In genomic region chr17:49404371-49404770, GRCh38 we compare ENCODE assay signal across 12 cellular contexts. TPM values are rescaled to one million over a fixed set of nuclear protein-coding genes. Genes with fewer than 3 reads are reported as not detected.
DNase-seq lines count a peak whose midpoint lies in the region; ATAC-seq, FAIRE-seq and TF ChIP-seq lines count a peak whose summit lies in the region.
"Had no signal": no experiment of that assay in that cellular context is flagged by ENCODE, and none has a peak within 500 bp of the region (broad histone marks: within the 10 kb centered on the region; RNA-seq: fewer than 3 reads in every experiment).

No MANE protein-coding gene starts in this region.

- no peak for DNase-seq in activated naive CD4-positive, alpha-beta T cell treated with anti-CD3 and anti-CD28 coated beads, Interleukin-2, amount 50 U/mL, for 72 hours (ENCODE audit: low spot score in 2 of 2)
- peak; percentile 51 for DNase-seq in activated CD8-positive, alpha-beta T cell treated with anti-CD3 and anti-CD28 coated beads for 36 hours
- DNase-seq in memory B cell (ENCODE audit: low spot score in 2 of 2) = peak; percentile 26 to 37
- DNase-seq in urothelium cell line (ENCODE audit: low spot score) = no peak
- no peak for DNase-seq in NCI-H1930 (lab: John Stamatoyannopoulos, UW)
- DNase-seq in GM23248 = no peak
- no peak for DNase-seq in anterior cingulate cortex (lab: John Stamatoyannopoulos, UW)
- DNase-seq: kidney glomerular epithelial cell, NCI-H187 treated with DMSO at 0.1 percent for 48 hours had no signal

- in situ Hi-C loops in GM23248 (cut with MboI) = no loop called here

- no peak overlapping the region for H3K27ac ChIP-seq in GM23248

- 91% methylated on average over 12 of the region's 12 CpGs for WGBS in GM23248 (ENCODE audit: low coverage in 1 of 2, low lambda C conversion rate in 2 of 2, missing lambda C conversion rate in 2 of 2), 2 experiments

- no peaks in the 10 kb centered on the region for H3K79me2 ChIP-seq in GM23248 (ENCODE audit: insufficient read depth)

- intact Hi-C loops in activated CD8-positive, alpha-beta T cell treated with anti-CD3 and anti-CD28 coated beads for 36 hours (cut with micrococcal nuclease) = no loop called here

- no peaks in the 10 kb centered on the region for H3K4me1 ChIP-seq in GM23248 (ENCODE audit: insufficient read depth)

- no peaks in the 10 kb centered on the region for H3K9me2 ChIP-seq in GM23248 (ENCODE audit: insufficient read depth)

- 0 out of 2 replicates have a peak, but pooled peaks cover 4% of the 10 kb centered on the region for H3F3A ChIP-seq in GM23248 (ENCODE audit: insufficient read depth)

- H3K27me3 Mint-ChIP-seq in activated naive CD4-positive, alpha-beta T cell treated with anti-CD3 and anti-CD28 coated beads, Interleukin-2, amount 50 U/mL, for 24 hours = no peaks in the 10 kb centered on the region
- H3K27me3 Mint-ChIP-seq in activated CD8-positive, alpha-beta T cell treated with anti-CD3 and anti-CD28 coated beads for 36 hours = no peaks in the 10 kb centered on the region
- no peaks in the 10 kb centered on the region for H3K27me3 Mint-ChIP-seq in memory B cell

- H3K9me3 Mint-ChIP-seq in activated naive CD4-positive, alpha-beta T cell treated with anti-CD3 and anti-CD28 coated beads, Interleukin-2, amount 50 U/mL, for 24 hours = no peaks in the 10 kb centered on the region
- no peaks in the 10 kb centered on the region for H3K9me3 Mint-ChIP-seq in activated naive CD4-positive, alpha-beta T cell treated with anti-CD3 and anti-CD28 coated beads, Interleukin-2, amount 50 U/mL, for 72 hours
- no peaks in the 10 kb centered on the region for H3K9me3 Mint-ChIP-seq in activated CD8-positive, alpha-beta T cell treated with anti-CD3 and anti-CD28 coated beads for 36 hours
- no peaks in the 10 kb centered on the region for H3K9me3 Mint-ChIP-seq in memory B cell
- H3K9me3 Mint-ChIP-seq: neural crest cell had no signal

- peaks cover 39% of the 10 kb centered on the region for H3K36me3 ChIP-seq in GM23248 (ENCODE audit: low read depth)

- H3K4me3 Mint-ChIP-seq in activated naive CD4-positive, alpha-beta T cell treated with anti-CD3 and anti-CD28 coated beads, Interleukin-2, amount 50 U/mL, for 24 hours = no peak overlapping the region
- no peak overlapping the region for H3K4me3 Mint-ChIP-seq in activated CD8-positive, alpha-beta T cell treated with anti-CD3 and anti-CD28 coated beads for 36 hours
- H3K4me3 Mint-ChIP-seq in memory B cell = peak overlapping the region; percentile 39

- CTCF ChIA-PET in activated CD8-positive, alpha-beta T cell treated with anti-CD3 and anti-CD28 coated beads for 36 hours (lab: Charles Lee) = no interaction called here

- H2AFZ ChIP-seq in GM23248 = no peak overlapping the region

- no peak overlapping the region for H3K9ac ChIP-seq in GM23248

- H3K9me3 ChIP-seq in GM23248 (ENCODE audit: low read depth) = no peaks in the 10 kb centered on the region

- FAIRE-seq in urothelium cell line (lab: Jason Lieb, UNC) = peak; percentile 30

- H3K27ac Mint-ChIP-seq in activated naive CD4-positive, alpha-beta T cell treated with anti-CD3 and anti-CD28 coated beads, Interleukin-2, amount 50 U/mL, for 24 hours = peak overlapping the region; percentile 12
- no peak overlapping the region for H3K27ac Mint-ChIP-seq in activated naive CD4-positive, alpha-beta T cell treated with anti-CD3 and anti-CD28 coated beads, Interleukin-2, amount 50 U/mL, for 72 hours
- H3K27ac Mint-ChIP-seq in activated CD8-positive, alpha-beta T cell treated with anti-CD3 and anti-CD28 coated beads for 36 hours = peak overlapping the region; percentile 68
- H3K27ac Mint-ChIP-seq in memory B cell = peak overlapping the region; percentile 78

- no peak for ATAC-seq in activated naive CD4-positive, alpha-beta T cell treated with anti-CD3 and anti-CD28 coated beads, Interleukin-2, amount 50 U/mL, for 72 hours
- ATAC-seq in activated CD8-positive, alpha-beta T cell treated with anti-CD3 and anti-CD28 coated beads for 36 hours = peak; percentile 43
- peak; percentile 78 for ATAC-seq in memory B cell (ENCODE audit: low read depth)

- H3K4me1 Mint-ChIP-seq in activated naive CD4-positive, alpha-beta T cell treated with anti-CD3 and anti-CD28 coated beads, Interleukin-2, amount 50 U/mL, for 24 hours = peaks cover 25% of the 10 kb centered on the region
- H3K4me1 Mint-ChIP-seq in activated CD8-positive, alpha-beta T cell treated with anti-CD3 and anti-CD28 coated beads for 36 hours (ENCODE audit: low read depth) = peaks cover 36% of the 10 kb centered on the region
- peaks cover 20% of the 10 kb centered on the region for H3K4me1 Mint-ChIP-seq in memory B cell

- no peaks in the 10 kb centered on the region for H4K20me1 ChIP-seq in GM23248 (ENCODE audit: insufficient read depth)

- no peak overlapping the region for H3K4me3 ChIP-seq in GM23248
- H3K4me3 ChIP-seq: skin epidermis had no signal

- no peak overlapping the region for H3K4me2 ChIP-seq in GM23248 (ENCODE audit: unreplicated experiment)

- POLR2A ChIA-PET in activated CD8-positive, alpha-beta T cell treated with anti-CD3 and anti-CD28 coated beads for 36 hours (lab: Charles Lee) = no interaction called here

- no peaks in the 10 kb centered on the region for H3K27me3 ChIP-seq in GM23248 (replicated peaks; ENCODE audit: insufficient read depth)

- peaks cover 13% of the 10 kb centered on the region for H3K36me3 Mint-ChIP-seq in activated naive CD4-positive, alpha-beta T cell treated with anti-CD3 and anti-CD28 coated beads, Interleukin-2, amount 50 U/mL, for 24 hours
- peaks cover 24 to 37% of the 10 kb centered on the region in 2 donors for H3K36me3 Mint-ChIP-seq in activated naive CD4-positive, alpha-beta T cell treated with anti-CD3 and anti-CD28 coated beads, Interleukin-2, amount 50 U/mL, for 72 hours
- peaks cover 67% of the 10 kb centered on the region for H3K36me3 Mint-ChIP-seq in activated CD8-positive, alpha-beta T cell treated with anti-CD3 and anti-CD28 coated beads for 36 hours (ENCODE audit: low read depth)
- H3K36me3 Mint-ChIP-seq in memory B cell = peaks cover 26% of the 10 kb centered on the region

- TF ChIP-seq CTCF in activated CD8-positive, alpha-beta T cell treated with anti-CD3 and anti-CD28 coated beads for 36 hours (IDR thresholded peaks at IDR 0.05) = no peak

RNA-seq across cellular contexts. Expression of gene PHB1, which starts 10.3 kb away (rescaled TPM):
- total RNA-seq in activated naive CD4-positive, alpha-beta T cell treated with anti-CD3 and anti-CD28 coated beads, Interleukin-2, amount 50 U/mL, for 72 hours = 100 to 1,000 TPM; 134 to 301 TPM
- 100 to 1,000 TPM; 363 to 381 TPM for total RNA-seq in activated CD8-positive, alpha-beta T cell treated with anti-CD3 and anti-CD28 coated beads for 36 hours
- total RNA-seq in GM23248 (2014; rRNA removed; shearing (Covaris generic)) = 85.4 and 107 TPM in 2 replicates
- polyA plus RNA-seq in GM23248 (2016; fragmentation: Nextera tagmentation; extraction: Ambion mirVana) = 177 and 191 TPM in 2 replicates

RNA-seq across cellular contexts. Expression of gene ZNF652, which starts 42.3 kb away (rescaled TPM):
- 1 to 10 TPM; 5.8 to 6.3 TPM for total RNA-seq in activated naive CD4-positive, alpha-beta T cell treated with anti-CD3 and anti-CD28 coated beads, Interleukin-2, amount 50 U/mL, for 72 hours
- 1 to 10 TPM; 6.4 to 6.7 TPM for total RNA-seq in activated CD8-positive, alpha-beta T cell treated with anti-CD3 and anti-CD28 coated beads for 36 hours
- total RNA-seq in GM23248 (2014; rRNA removed; shearing (Covaris generic)) = 17.2 and 18.1 TPM in 2 replicates
- polyA plus RNA-seq in GM23248 (2016; fragmentation: Nextera tagmentation; extraction: Ambion mirVana) = 12.4 and 13.1 TPM in 2 replicates

Comparison
In these comparisons a context has a peak if more than half of its experiments do, and no peak if none do; other contexts are left out.
1. H3K27ac Mint-ChIP-seq: peak in activated naive CD4-positive, alpha-beta T cell treated with anti-CD3 and anti-CD28 coated beads, Interleukin-2, amount 50 U/mL, for 24 hours (single experiment), activated CD8-positive, alpha-beta T cell treated with anti-CD3 and anti-CD28 coated beads for 36 hours (single experiment) and memory B cell (single experiment); none in activated naive CD4-positive, alpha-beta T cell treated with anti-CD3 and anti-CD28 coated beads, Interleukin-2, amount 50 U/mL, for 72 hours (0 of 2).
2. ATAC-seq: peak in activated CD8-positive, alpha-beta T cell treated with anti-CD3 and anti-CD28 coated beads for 36 hours (single experiment) and memory B cell (single experiment); none in activated naive CD4-positive, alpha-beta T cell treated with anti-CD3 and anti-CD28 coated beads, Interleukin-2, amount 50 U/mL, for 72 hours (0 of 2).
3. DNase-seq: peak in activated CD8-positive, alpha-beta T cell treated with anti-CD3 and anti-CD28 coated beads for 36 hours (single experiment) and memory B cell (2 of 2); none in activated naive CD4-positive, alpha-beta T cell treated with anti-CD3 and anti-CD28 coated beads, Interleukin-2, amount 50 U/mL, for 72 hours (0 of 2), urothelium cell line (single experiment), NCI-H1930 (0 of 2), GM23248 (single experiment) and anterior cingulate cortex (0 of 58).